22 cellular contexts compared by ENCODE assay signal in genomic region chr17:19286751-19287341, GRCh38. TPM values are rescaled to one million over a fixed set of nuclear protein-coding genes. Genes with fewer than 3 reads are reported as not detected.
DNase-seq lines count a peak whose midpoint lies in the region; ATAC-seq, FAIRE-seq and TF ChIP-seq lines count a peak whose summit lies in the region.
"Had no signal": no experiment of that assay in that cellular context is flagged by ENCODE, and none has a peak within 500 bp of the region (broad histone marks: within the 10 kb centered on the region; RNA-seq: fewer than 3 reads in every experiment).

No MANE protein-coding gene starts in this region.

- H3K4me1 Mint-ChIP-seq in progenitor cell of endocrine pancreas (ENCODE audit: low read depth) (peaks cover 19% of the 10 kb centered on the region), type B pancreatic cell (ENCODE audit: unreplicated experiment) (peaks cover 68% of the 10 kb centered on the region)

- H3K27me3 ChIP-seq in H1 (replicated peaks in 1 of 4; ENCODE audit: control insufficient read depth in 3 of 4, extremely low read depth in 1 of 4, insufficient read depth in 3 of 4, low read length in 3 of 4) (no peaks in the 10 kb centered on the region), colonic mucosa (no peaks in the 10 kb centered on the region)
- H3K27me3 ChIP-seq: body of pancreas had no signal

- H3K36me3 Mint-ChIP-seq in progenitor cell of endocrine pancreas (ENCODE audit: insufficient read depth) (peaks cover 21% of the 10 kb centered on the region), type B pancreatic cell (peaks cover 42% of the 10 kb centered on the region)

- H3K9ac ChIP-seq in H1 (replicated peaks in 1 of 4; ENCODE audit: extremely low read depth in 1 of 4, low read depth in 3 of 4, low read length in 3 of 4): no peak overlapping the region
- H3K9ac ChIP-seq in colonic mucosa (ENCODE audit: low read depth in 2 of 2, low read length in 2 of 2): no peak overlapping the region
- H3K9ac ChIP-seq: SK-N-SH had no signal

- H3K36me3 ChIP-seq in H1 (ENCODE audit: control insufficient read depth in 2 of 4, insufficient read depth in 4 of 4, low read length in 3 of 4) (peaks cover 0 to 11% (median 3%) of the 10 kb centered on the region in 4 experiments; a peak in 4 of 8 replicates), colonic mucosa (no peaks in the 10 kb centered on the region)

- H3K27ac ChIP-seq in angular gyrus (ENCODE audit: low read depth, low read length): peak overlapping the region; percentile 24
- H3K27ac ChIP-seq in H1 (ENCODE audit: low read depth, low read length): no peak overlapping the region
- H3K27ac ChIP-seq in colonic mucosa: no peak overlapping the region
- H3K27ac ChIP-seq: body of pancreas, WERI-Rb-1 had no signal

- no peak overlapping the region for H2AK5ac ChIP-seq in H1 (ENCODE audit: low read depth, low read length)

- ATAC-seq in GM21447 (IDR thresholded peaks at IDR 0.05; ENCODE audit: unreplicated experiment): no peak
- ATAC-seq: body of pancreas, K562, mucosa of descending colon had no signal

- peaks cover 10 to 18% of the 10 kb centered on the region in 2 experiments for H4K20me1 ChIP-seq in H1 (replicated peaks in 1 of 2; ENCODE audit: control insufficient read depth in 1 of 2, insufficient read depth in 2 of 2, low read length in 2 of 2)

- H3K14ac ChIP-seq in H1 (ENCODE audit: insufficient read length): no peak overlapping the region

- peak; percentile 24 for FAIRE-seq in H1 (lab: Jason Lieb, UNC)
- FAIRE-seq: GM18507, K562 had no signal

- POLR2A ChIA-PET in H1 (lab: Charles Lee; ENCODE audit: partially characterized antibody): no interaction called here

- H2BK20ac ChIP-seq in H1 (ENCODE audit: low read length): no peak overlapping the region

- H3K4ac ChIP-seq in H1 (replicated peaks; ENCODE audit: insufficient read length, low read depth, low read length): no peak overlapping the region

- 0 out of 2 replicates have a peak, but pooled peaks cover 8% of the 10 kb centered on the region for H3K79me1 ChIP-seq in H1 (ENCODE audit: low read depth, low read length)

- no peak for TF ChIP-seq EP300 in H1 (IDR thresholded peaks at IDR 0.05; ENCODE audit: borderline replicate concordance in 1 of 2, low read depth in 2 of 2, low read length in 2 of 2)

- H3K9me3 ChIP-seq in H1 (ENCODE audit: insufficient read depth in 2 of 2, low read depth in 1 of 2, low read length in 1 of 2): no peaks in the 10 kb centered on the region
- no peaks in the 10 kb centered on the region for H3K9me3 ChIP-seq in colonic mucosa
- H3K9me3 ChIP-seq: body of pancreas, mucosa of descending colon, SK-N-SH had no signal

- H2BK12ac ChIP-seq in H1 (ENCODE audit: low read depth, low read length): no peak overlapping the region

- intact Hi-C loops in colonic mucosa (cut with DNase I): no loop called here

- no peak overlapping the region for H4K91ac ChIP-seq in H1 (replicated peaks; ENCODE audit: insufficient read length, low read length)

- no peak for TF ChIP-seq POLR2A in H1 (IDR thresholded peaks at IDR 0.05; ENCODE audit: control extremely low read depth in 1 of 2, low read depth in 2 of 2, low read length in 2 of 2)

- peaks cover 0 to 36% of the 10 kb centered on the region in 2 experiments; a peak in 2 of 4 replicates for H3K79me2 ChIP-seq in H1 (ENCODE audit: control insufficient read depth in 1 of 2, insufficient read depth in 2 of 2, low read length in 2 of 2)

- no peak overlapping the region for H4K5ac ChIP-seq in H1 (ENCODE audit: insufficient read length, low read depth, low read length)

- H3K4me2 ChIP-seq in H1 (ENCODE audit: insufficient read depth in 1 of 2, low read depth in 2 of 2, low read length in 2 of 2): 0 out of 4 replicates have a peak overlapping the region, but pooled peaks of 1 of the 2 experiments have one; percentile 15
- H3K4me2 ChIP-seq: SK-N-SH had no signal

- no peak overlapping the region for H4K8ac ChIP-seq in H1 (ENCODE audit: extremely low read depth, insufficient read depth, low read length)

- H3K4me3 ChIP-seq in H1 (ENCODE audit: extremely low read depth in 1 of 4, insufficient read depth in 2 of 4, low read depth in 3 of 4, low read length in 4 of 4) (no peak overlapping the region), colonic mucosa (no peak overlapping the region)
- H3K4me3 ChIP-seq: body of pancreas, K562, mucosa of descending colon had no signal

- H3K9me3 Mint-ChIP-seq in progenitor cell of endocrine pancreas (ENCODE audit: low read depth) (no peaks in the 10 kb centered on the region), type B pancreatic cell (no peaks in the 10 kb centered on the region)
- H3K9me3 Mint-ChIP-seq: activated naive CD8-positive, alpha-beta T cell treated with anti-CD3 and anti-CD28 coated beads, Interleukin-2, amount 10 ng/mL, durations not matched to agents 7 days and 5 days; activated T-helper 2 cell treated with anti-CD3 and anti-CD28 coated beads, Interferon-gamma antibody, Interleukin-2, Interleukin-4, amounts not matched to agents 10 μg/mL and 5 μg/mL and 100 μg/mL, durations not matched to agents 14 hours and 24 hours and 36 hours; CD4-positive, alpha-beta T cell; T-helper 2 cell treated with Interferon-gamma antibody and Interleukin-4, amounts not matched to agents 5 μg/mL and 100 μg/mL, for 36 hours had no signal

- H3K27me3 Mint-ChIP-seq in progenitor cell of endocrine pancreas (no peaks in the 10 kb centered on the region), type B pancreatic cell (no peaks in the 10 kb centered on the region)

- H2AFZ ChIP-seq in H1 (ENCODE audit: low read length): no peak overlapping the region

- 0 out of 2 replicates have a peak overlapping the region, but pooled peaks have one; percentile 19 for H3K18ac ChIP-seq in H1 (ENCODE audit: extremely low read depth, low read length)

- CTCF ChIA-PET in H1 (lab: Charles Lee; ENCODE audit: partially characterized antibody): interaction anchor here (1.0 to 2.1 kb wide), 4 partner anchors 19 to 35 kb away, joined by 3 to 7 read pairs (median 4); no protein-coding TSS in a partner anchor

- H2BK5ac ChIP-seq in H1 (ENCODE audit: low read depth, low read length): no peak overlapping the region

- no peak overlapping the region for H3K23ac ChIP-seq in H1 (ENCODE audit: insufficient read length)

- no peak overlapping the region for H2BK15ac ChIP-seq in H1 (ENCODE audit: low read length)

- no peak overlapping the region for H2BK120ac ChIP-seq in H1 (replicated peaks; ENCODE audit: low read depth, low read length)

- peaks cover 3 to 32% (median 16%) of the 10 kb centered on the region in 4 experiments for H3K4me1 ChIP-seq in H1 (replicated peaks in 1 of 4; ENCODE audit: control insufficient read depth in 3 of 4, insufficient read depth in 4 of 4, low read length in 3 of 4)
- peaks cover 3% of the 10 kb centered on the region for H3K4me1 ChIP-seq in colonic mucosa
- H3K4me1 ChIP-seq: body of pancreas had no signal

- no peak overlapping the region for H3K56ac ChIP-seq in H1 (replicated peaks; ENCODE audit: insufficient read length, low read depth, low read length)

- 62% methylated on average over 11 of the region's 11 CpGs; no CpG with 5 or more reads in 1 of the 2 experiments for WGBS in H1 (ENCODE audit: extremely low coverage in 1 of 2, insufficient coverage in 1 of 2, insufficient read length in 1 of 2, insufficient replicate concordance in 2 of 2, low coverage in 1 of 2, low lambda C conversion rate in 2 of 2, missing lambda C conversion rate in 1 of 2), 2 experiments

- H3K23me2 ChIP-seq in H1 (ENCODE audit: low read depth, low read length): no peaks in the 10 kb centered on the region

- DNase-seq in H1 (ENCODE audit: low read depth in 1 of 2, low spot score in 2 of 2) (no peak), progenitor cell of endocrine pancreas (ENCODE audit: low spot score, unreplicated experiment) (no peak), type B pancreatic cell (ENCODE audit: extremely low spot score, unreplicated experiment) (no peak), colonic mucosa (no peak), NCI-H69 (lab: John Stamatoyannopoulos, UW) (no peak)
- DNase-seq: activated CD4-positive, alpha-beta T cell treated with anti-CD3 and anti-CD28 coated beads, Interleukin-2, amount 50 U/mL, for 4 hours; activated CD8-positive, alpha-beta memory T cell treated with anti-CD3 and anti-CD28 coated beads, Interleukin-2, amount 50 U/mL, for 4 hours; activated naive CD8-positive, alpha-beta T cell treated with anti-CD3 and anti-CD28 coated beads, Interleukin-2, amount 10 ng/mL, durations not matched to agents 7 days and 5 days; body of pancreas; CD4-positive, alpha-beta T cell; GDM1; mucosa of descending colon; RPMI8226; SK-N-SH; stimulated activated CD4-positive, alpha-beta T cell treated with anti-CD3 and anti-CD28 coated beads, Interleukin-12 subunit alpha, Interleukin-12 subunit beta, amount 100 ng/mL, for 4 hours had no signal

- no peak for TF ChIP-seq CTCF in H1 (IDR thresholded peaks at IDR 0.05; ENCODE audit: control extremely low read depth in 1 of 3, insufficient read depth in 1 of 3, low read depth in 1 of 3, low read length in 3 of 3)
- TF ChIP-seq CTCF in progenitor cell of endocrine pancreas (IDR thresholded peaks at IDR 0.05; ENCODE audit: unreplicated experiment): no peak
- no peak for TF ChIP-seq CTCF in type B pancreatic cell (conservative IDR thresholded peaks at IDR 0.05)
- no peak for TF ChIP-seq CTCF in colonic mucosa (IDR thresholded peaks at IDR 0.05)

- no peak for TF ChIP-seq RAD21 in H1 (IDR thresholded peaks at IDR 0.05 in 1 of 2, conservative IDR thresholded peaks at IDR 0.05 in 1 of 2; ENCODE audit: low read depth in 2 of 2, low read length in 2 of 2)

- H3K27ac Mint-ChIP-seq in progenitor cell of endocrine pancreas (peak overlapping the region; percentile 12), type B pancreatic cell (peak overlapping the region; percentile 22)
- H3K27ac Mint-ChIP-seq: activated naive CD8-positive, alpha-beta T cell treated with anti-CD3 and anti-CD28 coated beads, Interleukin-2, amount 10 ng/mL, durations not matched to agents 7 days and 5 days; activated T-helper 2 cell treated with anti-CD3 and anti-CD28 coated beads, Interferon-gamma antibody, Interleukin-2, Interleukin-4, amounts not matched to agents 10 μg/mL and 5 μg/mL and 100 μg/mL, durations not matched to agents 14 hours and 24 hours and 36 hours; CD4-positive, alpha-beta T cell; T-helper 2 cell treated with Interferon-gamma antibody and Interleukin-4, amounts not matched to agents 5 μg/mL and 100 μg/mL, for 36 hours had no signal

- H3K4me3 Mint-ChIP-seq in progenitor cell of endocrine pancreas (ENCODE audit: low read depth) (no peak overlapping the region), type B pancreatic cell (peak overlapping the region; percentile 59)
- H3K4me3 Mint-ChIP-seq: activated naive CD8-positive, alpha-beta T cell treated with anti-CD3 and anti-CD28 coated beads, Interleukin-2, amount 10 ng/mL, durations not matched to agents 7 days and 5 days; CD4-positive, alpha-beta T cell; T-helper 2 cell treated with Interferon-gamma antibody and Interleukin-4, amounts not matched to agents 5 μg/mL and 100 μg/mL, for 36 hours had no signal

RNA-seq across cellular contexts. Expression of gene EPN2, which starts 49.7 kb away (rescaled TPM):
- 40.8 and 55.8 TPM in 2 replicates for total RNA-seq in H1 (2021; fragmentation: NEBNext Ultra II Directional; extraction: Animal tissue kit (Norgen Biotek cat#: 25700))
- 28.7 and 39.3 TPM in 2 replicates for polyA plus RNA-seq in H1 (2011; rRNA removed)
- 33.0 TPM for polyA plus RNA-seq in H1 (2011; cell fraction: cytosol; rRNA removed)
- 90.8 TPM for polyA plus RNA-seq in H1 (2011; cell fraction: nucleus; rRNA removed)
- polyA plus RNA-seq in H1 (2012, experiment 1 of 2): 33.3 to 40.6 TPM (median 36.7 TPM) in 4 replicates
- polyA plus RNA-seq in H1 (2012, experiment 2 of 2): 12.2 TPM
- 35.2 TPM for polyA plus RNA-seq in H1 (2013, experiment 1 of 2)
- polyA plus RNA-seq in H1 (2013, experiment 2 of 2): 32.9 TPM
- polyA minus RNA-seq in H1 (2011; rRNA and poly(A)+ RNA removed): 61.5 and 78.1 TPM in 2 replicates
- polyA minus RNA-seq in H1 (2011; cell fraction: cytosol; rRNA and poly(A)+ RNA removed): 30.4 TPM
- polyA minus RNA-seq in H1 (2011; cell fraction: nucleus; rRNA and poly(A)+ RNA removed): 51.2 TPM
- 49.8 and 51.2 TPM in 2 replicates for total RNA-seq in progenitor cell of endocrine pancreas
- 53.9 and 56.7 TPM in 2 replicates for total RNA-seq in type B pancreatic cell (ENCODE audit: low replicate concordance)
- 10 to 100 TPM; 34.7 to 36.3 TPM for total RNA-seq in colonic mucosa
